8 cellular contexts compared by ENCODE assay signal in the genomic region with DNA sequence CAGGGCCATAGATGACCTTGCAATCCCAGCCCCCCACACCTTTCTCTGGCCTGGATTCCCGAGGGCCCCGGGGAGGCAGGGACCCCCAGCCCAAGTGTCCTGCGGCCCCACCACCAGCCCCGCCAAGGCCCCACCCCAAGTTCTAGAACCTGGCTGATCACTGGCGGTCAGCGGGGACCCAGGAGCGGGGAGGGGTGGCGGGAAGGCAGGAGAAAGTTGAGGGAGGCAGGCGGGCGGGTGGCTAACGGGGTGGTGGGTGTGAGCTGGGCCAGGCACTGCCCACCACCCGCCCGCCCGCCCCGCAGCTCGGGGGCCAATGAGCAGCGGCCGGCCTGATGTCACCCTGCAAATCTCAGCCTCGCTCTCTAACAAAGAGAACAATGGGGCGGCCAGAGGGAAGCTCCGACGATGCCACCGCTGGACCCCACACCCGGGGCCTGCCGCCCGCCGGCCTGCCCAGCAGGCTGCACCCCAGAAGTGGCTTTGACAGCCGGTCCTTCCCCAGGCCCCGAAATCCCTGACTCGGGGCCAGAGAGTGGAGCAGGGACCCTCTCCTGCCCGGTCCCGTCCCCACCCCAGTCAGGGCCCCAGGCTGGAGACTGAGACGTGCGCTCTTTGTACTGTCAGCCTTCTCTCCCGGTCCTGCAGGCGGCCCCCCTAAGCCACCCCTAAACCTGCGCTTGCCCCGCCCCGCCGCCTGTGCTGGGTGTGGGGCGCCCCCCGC. TPM values are rescaled to one million over a fixed set of nuclear protein-coding genes. Genes with fewer than 3 reads are reported as not detected.
A peak's percentile ranks its signal among the peaks of the same experiment; 100 is the strongest.
DNase-seq lines count a peak whose midpoint lies in the region; ATAC-seq and TF ChIP-seq lines count a peak whose summit lies in the region.

No MANE protein-coding gene starts in this region.

- H3K9me3 ChIP-seq in SK-N-MC (ENCODE audit: low read depth, low read length) = no peaks in the 10 kb centered on the region
- no peaks in the 10 kb centered on the region for H3K9me3 ChIP-seq in neural cell (ENCODE audit: low read length)

- H3K36me3 Mint-ChIP-seq in activated T-cell treated with anti-CD3 and anti-CD28 coated beads, Interleukin-2, amount 50 U/mL, for 24 hours (ENCODE audit: low read depth) = no peaks in the 10 kb centered on the region

- H3F3A ChIP-seq in neural cell (ENCODE audit: insufficient read depth, low read length, poor library complexity, severe bottlenecking) = no peaks in the 10 kb centered on the region

- H4K20me1 ChIP-seq in neural cell (ENCODE audit: insufficient read depth) = peaks cover 22% of the 10 kb centered on the region

- no peak overlapping the region for H3K27ac Mint-ChIP-seq in activated T-cell treated with anti-CD3 and anti-CD28 coated beads, Interleukin-2, amount 50 U/mL, for 24 hours

- H3K27me3 Mint-ChIP-seq in activated T-cell treated with anti-CD3 and anti-CD28 coated beads, Interleukin-2, amount 50 U/mL, for 24 hours = peaks cover 6% of the 10 kb centered on the region

- TF ChIP-seq EP300 in neural cell (conservative IDR thresholded peaks at IDR 0.05; ENCODE audit: poor library complexity, severe bottlenecking) = no peak

- no peaks in the 10 kb centered on the region for H3K9me2 ChIP-seq in neural cell (ENCODE audit: insufficient read depth, low read length)

- no peaks in the 10 kb centered on the region for H3K4me1 Mint-ChIP-seq in activated T-cell treated with anti-CD3 and anti-CD28 coated beads, Interleukin-2, amount 50 U/mL, for 24 hours (ENCODE audit: low read depth)

- TF ChIP-seq CTCF in neural cell (IDR thresholded peaks at IDR 0.05; ENCODE audit: poor library complexity, severe bottlenecking) = no peak

- H3K27ac ChIP-seq in SK-N-MC (peak overlapping the region; percentile 42; the same call in 1 of the 2 replicates), neural cell (ENCODE audit: low read length) (peak overlapping the region; percentile 97)

- peak overlapping the region; percentile 98 for H3K4me2 ChIP-seq in neural cell (ENCODE audit: low read length)

- peak overlapping the region; percentile 89 for H3K9ac ChIP-seq in SK-N-MC (ENCODE audit: insufficient read length)
- H3K9ac ChIP-seq in neural cell (ENCODE audit: low read length) = peak overlapping the region; percentile 99

- H3K79me2 ChIP-seq in neural cell (replicated peaks; ENCODE audit: insufficient read depth, low read length) = peaks cover 57% of the 10 kb centered on the region

- TF ChIP-seq RAD21 in neural cell (conservative IDR thresholded peaks at IDR 0.05) = no peak

- H3K4me3 ChIP-seq in SK-N-MC (peak overlapping the region; percentile 90), neural cell (ENCODE audit: low read length) (peak overlapping the region; percentile 97)

- H2AFZ ChIP-seq in neural cell (ENCODE audit: low read depth, low read length) = no peak overlapping the region

- no peaks in the 10 kb centered on the region for H3K9me3 Mint-ChIP-seq in activated T-cell treated with anti-CD3 and anti-CD28 coated beads, Interleukin-2, amount 50 U/mL, for 24 hours

- no peaks in the 10 kb centered on the region for H3K27me3 ChIP-seq in neural cell (ENCODE audit: insufficient read depth, low read depth, low read length)

- no peak for ATAC-seq in HG02840 (IDR thresholded peaks at IDR 0.05; ENCODE audit: low FRiP score, unreplicated experiment)

- H3K4me3 Mint-ChIP-seq in activated T-cell treated with anti-CD3 and anti-CD28 coated beads, Interleukin-2, amount 50 U/mL, for 24 hours = peak overlapping the region; percentile 12

- DNase-seq in activated T-cell treated with anti-CD3 and anti-CD28 coated beads, Interleukin-2, amount 50 U/mL, for 24 hours = no peak
- no peak for DNase-seq in activated T-cell treated with anti-CD3 and anti-CD28 coated beads, Interleukin-2, amount 50 U/mL, for 1 hour
- DNase-seq in SK-N-MC (ENCODE audit: low read depth, low spot score) (no peak), fibroblast of peridontal ligament (ENCODE audit: extremely low read depth) (peak; percentile 76), GF-D8 (lab: John Stamatoyannopoulos, UW) (no peak)
- DNase-seq in stimulated activated CD4-positive, alpha-beta T cell treated with anti-CD3 and anti-CD28 coated beads, Interleukin-4, amount 100 ng/mL, for 4 hours = no peak

- H3K36me3 ChIP-seq in SK-N-MC (ENCODE audit: insufficient read depth, low read length) (peaks cover 3% of the 10 kb centered on the region; the same call in 1 of the 2 replicates), neural cell (ENCODE audit: insufficient read depth, low read length) (no peaks in the 10 kb centered on the region)

TF ChIP-seq in neural cell, 6 proteins besides CTCF, POLR2A, EP300 and RAD21:
- TF ChIP-seq SMC3 (conservative IDR thresholded peaks at IDR 0.05; ENCODE audit: poor library complexity) (no peak), POLR2AphosphoS5 (IDR thresholded peaks at IDR 0.05) (peak; percentile 84), TAF1 (IDR thresholded peaks at IDR 0.05; ENCODE audit: low read depth) (no peak), MXI1 (conservative IDR thresholded peaks at IDR 0.05; ENCODE audit: poor library complexity, severe bottlenecking) (no peak), EZH2 (IDR thresholded peaks at IDR 0.05; ENCODE audit: borderline replicate concordance, insufficient read depth, low read length, poor library complexity, severe bottlenecking) (no peak)
- TF ChIP-seq, protein P1, sequence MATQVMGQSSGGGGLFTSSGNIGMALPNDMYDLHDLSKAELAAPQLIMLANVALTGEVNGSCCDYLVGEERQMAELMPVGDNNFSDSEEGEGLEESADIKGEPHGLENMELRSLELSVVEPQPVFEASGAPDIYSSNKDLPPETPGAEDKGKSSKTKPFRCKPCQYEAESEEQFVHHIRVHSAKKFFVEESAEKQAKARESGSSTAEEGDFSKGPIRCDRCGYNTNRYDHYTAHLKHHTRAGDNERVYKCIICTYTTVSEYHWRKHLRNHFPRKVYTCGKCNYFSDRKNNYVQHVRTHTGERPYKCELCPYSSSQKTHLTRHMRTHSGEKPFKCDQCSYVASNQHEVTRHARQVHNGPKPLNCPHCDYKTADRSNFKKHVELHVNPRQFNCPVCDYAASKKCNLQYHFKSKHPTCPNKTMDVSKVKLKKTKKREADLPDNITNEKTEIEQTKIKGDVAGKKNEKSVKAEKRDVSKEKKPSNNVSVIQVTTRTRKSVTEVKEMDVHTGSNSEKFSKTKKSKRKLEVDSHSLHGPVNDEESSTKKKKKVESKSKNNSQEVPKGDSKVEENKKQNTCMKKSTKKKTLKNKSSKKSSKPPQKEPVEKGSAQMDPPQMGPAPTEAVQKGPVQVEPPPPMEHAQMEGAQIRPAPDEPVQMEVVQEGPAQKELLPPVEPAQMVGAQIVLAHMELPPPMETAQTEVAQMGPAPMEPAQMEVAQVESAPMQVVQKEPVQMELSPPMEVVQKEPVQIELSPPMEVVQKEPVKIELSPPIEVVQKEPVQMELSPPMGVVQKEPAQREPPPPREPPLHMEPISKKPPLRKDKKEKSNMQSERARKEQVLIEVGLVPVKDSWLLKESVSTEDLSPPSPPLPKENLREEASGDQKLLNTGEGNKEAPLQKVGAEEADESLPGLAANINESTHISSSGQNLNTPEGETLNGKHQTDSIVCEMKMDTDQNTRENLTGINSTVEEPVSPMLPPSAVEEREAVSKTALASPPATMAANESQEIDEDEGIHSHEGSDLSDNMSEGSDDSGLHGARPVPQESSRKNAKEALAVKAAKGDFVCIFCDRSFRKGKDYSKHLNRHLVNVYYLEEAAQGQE (IDR thresholded peaks at IDR 0.05; ENCODE audit: borderline replicate concordance) = peak; percentile 69
TF ChIP-seq in neural cell: peak in this region for 2.

RNA-seq across cellular contexts. Expression of gene MEX3D, which starts 1.6 kb away (rescaled TPM):
- 18.4 and 20.8 TPM in 2 replicates for polyA plus RNA-seq in neural cell
- polyA minus RNA-seq in neural cell = 67.0 and 98.6 TPM in 2 replicates

RNA-seq across cellular contexts. Expression of gene MBD3, which starts 26.1 kb away (rescaled TPM):
- 80.1 and 102 TPM in 2 replicates for polyA plus RNA-seq in neural cell
- 87.6 and 101 TPM in 2 replicates for polyA minus RNA-seq in neural cell

RNA-seq across cellular contexts. Expression of gene UQCR11, which starts 38.7 kb away (rescaled TPM):
- polyA plus RNA-seq in neural cell = 204 and 237 TPM in 2 replicates
- polyA minus RNA-seq in neural cell = 41.2 and 51.1 TPM in 2 replicates

RNA-seq across cellular contexts. Expression of gene PLK5, which starts 42.7 kb away (rescaled TPM):
- 3.6 and 7.1 TPM in 2 replicates for polyA plus RNA-seq in neural cell
- 0.81 and 1.2 TPM in 2 replicates for polyA minus RNA-seq in neural cell

RNA-seq across cellular contexts. Expression of gene ADAMTSL5, which starts 53.7 kb away (rescaled TPM):
- not detected in 2 replicates for polyA plus RNA-seq in neural cell
- polyA minus RNA-seq in neural cell = not detected in 2 replicates
